In genomic region chrX:102832661-102833060, GRCh38 we compare ENCODE assay signal across 11 cellular contexts.
DNase-seq lines count a peak whose midpoint lies in the region; ATAC-seq and TF ChIP-seq lines count a peak whose summit lies in the region.
"Had no signal": no experiment of that assay in that cellular context is flagged by ENCODE, and none has a peak within 500 bp of the region (broad histone marks: within the 10 kb centered on the region; RNA-seq: fewer than 3 reads in every experiment).

No MANE protein-coding gene starts in this region.

- no peaks in the 10 kb centered on the region for H3K9me3 Mint-ChIP-seq in CD4-positive, alpha-beta T cell

- CTCF ChIA-PET in CD4-positive, alpha-beta T cell (lab: Charles Lee), result no interaction called here

- no peak overlapping the region for H3K27ac Mint-ChIP-seq in CD4-positive, alpha-beta T cell

- TF ChIP-seq CTCF in CD4-positive, alpha-beta T cell (IDR thresholded peaks at IDR 0.05), result no peak

- H3K27me3 ChIP-seq in CD4-positive, alpha-beta T cell (ENCODE audit: control insufficient read depth, insufficient read depth, low read length), result no peaks in the 10 kb centered on the region
- H3K27me3 ChIP-seq: neutrophil, SJCRH30 had no signal

- POLR2A ChIA-PET in CD4-positive, alpha-beta T cell (lab: Charles Lee), result no interaction called here

- peak; percentile 90 for DNase-seq in DMS53 (lab: John Stamatoyannopoulos, UW)
- DNase-seq in NCI-H1417 treated with DMSO at 0.1 percent for 48 hours (lab: John Stamatoyannopoulos, UW), result peak; percentile 1
- peak; percentile 8 for DNase-seq in cerebellar cortex (ENCODE audit: low spot score)
- DNase-seq in middle frontal gyrus (ENCODE audit: extremely low spot score, low spot score), result peak; percentile 18
- no peak for DNase-seq in CD4-positive, alpha-beta T cell
- no peak for DNase-seq in central memory CD4-positive, alpha-beta T cell
- no peak for DNase-seq in SW 1271 (lab: John Stamatoyannopoulos, UW)
- DNase-seq: SJCRH30 had no signal

- H3K27ac ChIP-seq in CD4-positive, alpha-beta T cell (ENCODE audit: low read depth, low read length), result no peak overlapping the region
- H3K27ac ChIP-seq: epithelial cell of prostate, neutrophil, SJCRH30 had no signal

- H3K36me3 Mint-ChIP-seq in CD4-positive, alpha-beta T cell (ENCODE audit: low read depth), result peaks cover 28% of the 10 kb centered on the region

- intact Hi-C loops in CD4-positive, alpha-beta T cell (cut with DNase I, micrococcal nuclease), result no loop called here

- H3K4me3 Mint-ChIP-seq in CD4-positive, alpha-beta T cell, result no peak overlapping the region

- ATAC-seq in HG03280 (IDR thresholded peaks at IDR 0.05; ENCODE audit: unreplicated experiment), result no peak
- no peak for ATAC-seq in CD4-positive, alpha-beta T cell (ENCODE audit: poor library complexity)

- H3K9me3 ChIP-seq in CD4-positive, alpha-beta T cell (ENCODE audit: control insufficient read depth, low read length), result no peaks in the 10 kb centered on the region
- H3K9me3 ChIP-seq: neutrophil, SJCRH30 had no signal

- H3K27me3 Mint-ChIP-seq in CD4-positive, alpha-beta T cell, result no peaks in the 10 kb centered on the region

- no peaks in the 10 kb centered on the region for H3K4me1 Mint-ChIP-seq in CD4-positive, alpha-beta T cell (ENCODE audit: low read depth)

Comparison
In these comparisons a context has a peak if more than half of its experiments do, and no peak if none do; other contexts are left out.
1. DNase-seq: peak in DMS53 (single experiment), NCI-H1417 treated with DMSO at 0.1 percent for 48 hours (single experiment), cerebellar cortex (single experiment) and middle frontal gyrus (single experiment); none in CD4-positive, alpha-beta T cell (0 of 10), central memory CD4-positive, alpha-beta T cell (single experiment) and SW 1271 (0 of 2).